In genomic region chr12:54125950-54126695, GRCh38 we compare ENCODE assay signal across 8 cellular contexts.
DNase-seq lines count a peak whose midpoint lies in the region; ATAC-seq, FAIRE-seq and TF ChIP-seq lines count a peak whose summit lies in the region.

No MANE protein-coding gene starts in this region.

- H3K9ac ChIP-seq in HUES48 (ENCODE audit: low read depth, low read length) (no peak overlapping the region), astrocyte (ENCODE audit: low read length) (no peak overlapping the region)

- peak overlapping the region; percentile 36 for H3K4me2 ChIP-seq in astrocyte (ENCODE audit: low read length)

- H3K79me2 ChIP-seq in astrocyte (ENCODE audit: insufficient read depth, low read length): no peaks in the 10 kb centered on the region

- H2AFZ ChIP-seq in astrocyte (ENCODE audit: low read depth, low read length): no peak overlapping the region

- no peaks in the 10 kb centered on the region for H4K20me1 ChIP-seq in astrocyte (ENCODE audit: insufficient read depth, low read length)

- no peaks in the 10 kb centered on the region for H3K4me1 Mint-ChIP-seq in astrocyte (ENCODE audit: low read depth, unreplicated experiment)
- H3K4me1 Mint-ChIP-seq in stimulated activated naive CD8-positive, alpha-beta T cell treated with anti-CD3 and anti-CD28 coated beads, Interleukin-15, Interleukin-2, amounts not matched to agents 100 ng/mL and 50 ng/mL, for 24 hours (ENCODE audit: low read depth): peaks cover 18% of the 10 kb centered on the region

- FAIRE-seq in astrocyte (lab: Jason Lieb, UNC): no peak

- ATAC-seq in GM18858 (IDR thresholded peaks at IDR 0.05; ENCODE audit: unreplicated experiment): no peak
- ATAC-seq in GM18517 (IDR thresholded peaks at IDR 0.05; ENCODE audit: unreplicated experiment): no peak

- H3K36me3 ChIP-seq in HUES48 (ENCODE audit: control insufficient read depth, insufficient read depth, low read length) (no peaks in the 10 kb centered on the region), astrocyte (ENCODE audit: insufficient read depth, low read length) (no peaks in the 10 kb centered on the region), kidney epithelial cell (ENCODE audit: control insufficient read depth, insufficient read depth, low read length) (no peaks in the 10 kb centered on the region)

- H3K4me3 ChIP-seq in HUES48 (ENCODE audit: low read depth, low read length) (peak overlapping the region; percentile 54), astrocyte (ENCODE audit: insufficient read depth, low read depth, low read length) (no peak overlapping the region), kidney epithelial cell (ENCODE audit: low read depth, low read length) (peak overlapping the region; percentile 52)

- DNase-seq in astrocyte (ENCODE audit: low read depth): no peak
- no peak for DNase-seq in kidney epithelial cell (ENCODE audit: low read depth)
- DNase-seq in HT-29 (ENCODE audit: low spot score): no peak
- no peak for DNase-seq in CD1c-positive myeloid dendritic cell (ENCODE audit: extremely low spot score)

- H3K27me3 ChIP-seq in HUES48 (ENCODE audit: control insufficient read depth, insufficient read depth, low read length) (peaks cover 100% of the 10 kb centered on the region), astrocyte (ENCODE audit: insufficient read depth, low read length) (peaks cover 49% of the 10 kb centered on the region), kidney epithelial cell (ENCODE audit: control insufficient read depth, insufficient read depth, low read length) (peaks cover 11% of the 10 kb centered on the region)

- H3K9me3 ChIP-seq in HUES48 (ENCODE audit: control insufficient read depth, insufficient read depth, low read length) (no peaks in the 10 kb centered on the region), astrocyte (ENCODE audit: insufficient read depth, low read depth, low read length) (no peaks in the 10 kb centered on the region)

- H3K27ac ChIP-seq in HUES48 (ENCODE audit: low read depth, low read length) (no peak overlapping the region), astrocyte (ENCODE audit: low read depth, low read length) (no peak overlapping the region)

- H3K4me1 ChIP-seq in HUES48 (ENCODE audit: control insufficient read depth, insufficient read depth, low read length) (peaks cover 17% of the 10 kb centered on the region), astrocyte (ENCODE audit: insufficient read depth, low read length) (no peaks in the 10 kb centered on the region)

- peaks cover 93% of the 10 kb centered on the region for H3K27me3 Mint-ChIP-seq in astrocyte (ENCODE audit: low read depth, unreplicated experiment)
- peaks cover 67% of the 10 kb centered on the region for H3K27me3 Mint-ChIP-seq in stimulated activated naive CD8-positive, alpha-beta T cell treated with anti-CD3 and anti-CD28 coated beads, Interleukin-15, Interleukin-2, amounts not matched to agents 100 ng/mL and 50 ng/mL, for 24 hours

- H3K36me3 Mint-ChIP-seq in astrocyte (ENCODE audit: low read depth, unreplicated experiment): no peaks in the 10 kb centered on the region
- H3K36me3 Mint-ChIP-seq in stimulated activated naive CD8-positive, alpha-beta T cell treated with anti-CD3 and anti-CD28 coated beads, Interleukin-15, Interleukin-2, amounts not matched to agents 100 ng/mL and 50 ng/mL, for 24 hours (ENCODE audit: low read depth): no peaks in the 10 kb centered on the region

- H3K4me3 Mint-ChIP-seq in astrocyte (ENCODE audit: unreplicated experiment): peak overlapping the region; percentile 57
- H3K4me3 Mint-ChIP-seq in stimulated activated naive CD8-positive, alpha-beta T cell treated with anti-CD3 and anti-CD28 coated beads, Interleukin-15, Interleukin-2, amounts not matched to agents 100 ng/mL and 50 ng/mL, for 24 hours: peak overlapping the region; percentile 35

- TF ChIP-seq CTCF in astrocyte (IDR thresholded peaks at IDR 0.05; ENCODE audit: insufficient read depth, low read depth, low read length) (no peak), kidney epithelial cell (IDR thresholded peaks at IDR 0.05; ENCODE audit: insufficient read depth, low read length, poor library complexity, severe bottlenecking) (no peak)

- no peak overlapping the region for H3K27ac Mint-ChIP-seq in astrocyte (ENCODE audit: unreplicated experiment)
- no peak overlapping the region for H3K27ac Mint-ChIP-seq in stimulated activated naive CD8-positive, alpha-beta T cell treated with anti-CD3 and anti-CD28 coated beads, Interleukin-15, Interleukin-2, amounts not matched to agents 100 ng/mL and 50 ng/mL, for 24 hours

- H3K9me3 Mint-ChIP-seq in astrocyte (ENCODE audit: unreplicated experiment): peaks cover 6% of the 10 kb centered on the region
- H3K9me3 Mint-ChIP-seq in stimulated activated naive CD8-positive, alpha-beta T cell treated with anti-CD3 and anti-CD28 coated beads, Interleukin-15, Interleukin-2, amounts not matched to agents 100 ng/mL and 50 ng/mL, for 24 hours: no peaks in the 10 kb centered on the region
